33 cellular contexts compared by ENCODE assay signal in genomic region chr16:84535408-84535807, GRCh38. TPM values are rescaled to one million over a fixed set of nuclear protein-coding genes. Genes with fewer than 3 reads are reported as not detected.
DNase-seq lines count a peak whose midpoint lies in the region; FAIRE-seq and TF ChIP-seq lines count a peak whose summit lies in the region.
"Had no signal": no experiment of that assay in that cellular context is flagged by ENCODE, and none has a peak within 500 bp of the region (broad histone marks: within the 10 kb centered on the region; RNA-seq: fewer than 3 reads in every experiment).

No MANE protein-coding gene starts in this region.

- CTCF ChIA-PET in H1 (lab: Charles Lee; ENCODE audit: partially characterized antibody) (interaction anchor here (1.0 kb wide), 2 partner anchors 24 to 29 kb away, joined by 3 to 6 read pairs; no protein-coding TSS in a partner anchor), PC-9 (lab: Charles Lee) (no interaction called here)

- no peaks in the 10 kb centered on the region for H4K20me1 ChIP-seq in H1 (replicated peaks in 1 of 2; ENCODE audit: control insufficient read depth in 1 of 2, insufficient read depth in 2 of 2, low read length in 2 of 2)
- H4K20me1 ChIP-seq in PC-9 (ENCODE audit: insufficient read depth): no peaks in the 10 kb centered on the region

- H2AFZ ChIP-seq in H1 (ENCODE audit: low read length) (no peak overlapping the region), PC-9 (no peak overlapping the region)
- H2AFZ ChIP-seq: hepatocyte had no signal

- H3K18ac ChIP-seq in H1 (ENCODE audit: extremely low read depth, low read length): peak overlapping the region; percentile 96

- TF ChIP-seq EP300 in H1 (IDR thresholded peaks at IDR 0.05; ENCODE audit: borderline replicate concordance in 1 of 2, low read depth in 2 of 2, low read length in 2 of 2) (no peak), stomach (IDR thresholded peaks at IDR 0.05) (no peak)

- no peaks in the 10 kb centered on the region for H3K36me3 Mint-ChIP-seq in nephron (ENCODE audit: low read depth)

- TF ChIP-seq CTCF in H1 (IDR thresholded peaks at IDR 0.05; ENCODE audit: control extremely low read depth in 1 of 3, insufficient read depth in 1 of 3, low read depth in 1 of 3, low read length in 3 of 3) (no peak), nephron (IDR thresholded peaks at IDR 0.05; ENCODE audit: unreplicated experiment in 3 of 3) (no peak), spleen (IDR thresholded peaks at IDR 0.05 in 8 of 11, conservative IDR thresholded peaks at IDR 0.05 in 3 of 11) (no peak), stomach (IDR thresholded peaks at IDR 0.05) (no peak), PC-9 (conservative IDR thresholded peaks at IDR 0.05) (no peak)

- H3K9ac ChIP-seq in HUES48 (ENCODE audit: low read depth, low read length): no peak overlapping the region
- no peak overlapping the region for H3K9ac ChIP-seq in H1 (replicated peaks in 1 of 4; ENCODE audit: extremely low read depth in 1 of 4, low read depth in 3 of 4, low read length in 3 of 4)

- POLR2A ChIA-PET in H1 (lab: Charles Lee; ENCODE audit: partially characterized antibody) (interaction anchor here (1.1 to 1.4 kb wide), 3 partner anchors 11 to 19 kb away, joined by 3 to 5 read pairs (median 4); no protein-coding TSS in a partner anchor), PC-9 (lab: Charles Lee; ENCODE audit: unreplicated experiment) (no interaction called here)

- H3K27me3 ChIP-seq in HUES48 (ENCODE audit: control insufficient read depth, insufficient read depth, low read length) (no peaks in the 10 kb centered on the region), H1 (replicated peaks in 1 of 4; ENCODE audit: control insufficient read depth in 3 of 4, extremely low read depth in 1 of 4, insufficient read depth in 3 of 4, low read length in 3 of 4) (no peaks in the 10 kb centered on the region; a peak in 1 of 7 replicates), spleen (replicated peaks in 1 of 7) (no peaks in the 10 kb centered on the region), stomach (no peaks in the 10 kb centered on the region), PC-9 (ENCODE audit: insufficient read depth, low read depth) (peaks cover 4% of the 10 kb centered on the region; the same call in 1 of the 2 replicates)
- H3K27me3 ChIP-seq: adrenal gland, brain microvascular endothelial cell, dorsolateral prefrontal cortex, gastrocnemius medialis, hepatocyte, uterus had no signal

- no peak overlapping the region for H2AK5ac ChIP-seq in H1 (ENCODE audit: low read depth, low read length)

- H2BK5ac ChIP-seq in H1 (ENCODE audit: low read depth, low read length): peak overlapping the region; percentile 48; the same call in 1 of the 2 replicates

- H3K4me1 ChIP-seq in HUES48 (ENCODE audit: control insufficient read depth, insufficient read depth, low read length): peaks cover 32% of the 10 kb centered on the region
- peaks cover 13 to 30% (median 18%) of the 10 kb centered on the region in 4 experiments for H3K4me1 ChIP-seq in H1 (replicated peaks in 1 of 4; ENCODE audit: control insufficient read depth in 3 of 4, insufficient read depth in 4 of 4, low read length in 3 of 4)
- peaks cover 10 to 56% (median 32%) of the 10 kb centered on the region in 6 donors for H3K4me1 ChIP-seq in spleen
- H3K4me1 ChIP-seq in stomach: peaks cover 13 to 24% (median 21%) of the 10 kb centered on the region in 4 donors
- H3K4me1 ChIP-seq in PC-9 (replicated peaks; ENCODE audit: insufficient read depth): no peaks in the 10 kb centered on the region

- H3K14ac ChIP-seq in H1 (ENCODE audit: insufficient read length): no peak overlapping the region

- H3K36me3 ChIP-seq in HUES48 (ENCODE audit: control insufficient read depth, insufficient read depth, low read length) (no peaks in the 10 kb centered on the region), H1 (ENCODE audit: control insufficient read depth in 2 of 4, insufficient read depth in 4 of 4, low read length in 3 of 4) (no peaks in the 10 kb centered on the region), spleen (no peaks in the 10 kb centered on the region), stomach (no peaks in the 10 kb centered on the region), PC-9 (ENCODE audit: low read depth) (no peaks in the 10 kb centered on the region)
- H3K36me3 ChIP-seq: adrenal gland, brain microvascular endothelial cell, gastrocnemius medialis, thoracic aorta, uterus had no signal

- FAIRE-seq in H1 (lab: Jason Lieb, UNC): no peak
- FAIRE-seq: endothelial cell of umbilical vein, GM18507 had no signal

- H3K23ac ChIP-seq in H1 (ENCODE audit: insufficient read length): no peak overlapping the region

- DNase-seq in H1 (ENCODE audit: low read depth in 1 of 2, low spot score in 2 of 2) (no peak), spleen (peak; percentile 11), amniotic stem cell (lab: John Stamatoyannopoulos, UW) (no peak), stomach (no peak), PC-9 (no peak)
- DNase-seq: ACHN; activated CD4-positive, alpha-beta T cell treated with anti-CD3 and anti-CD28 coated beads, Interleukin-2, amount 50 U/mL, for 4 hours; activated naive CD4-positive, alpha-beta T cell; activated T-cell treated with anti-CD3 and anti-CD28 coated beads, Interleukin-2, amount 50 U/mL, for 48 hours; adrenal gland; brain microvascular endothelial cell; CD8-positive, alpha-beta T cell; DMS 273 treated with DMSO at 0.1 percent for 48 hours; dorsolateral prefrontal cortex; gastrocnemius medialis; GOT3; left colon; MM.1S; NCI-H2029 treated with DMSO at 0.1 percent for 48 hours; NCI-H226; NCI-H526 treated with DMSO at 0.1 percent for 48 hours; occipital lobe; SHP77; stimulated activated naive CD8-positive, alpha-beta T cell treated with anti-CD3 and anti-CD28 coated beads, Interleukin-15, Interleukin-2, amounts not matched to agents 100 U/mL and 50 U/mL, for 24 hours; T-helper 2 cell; uterus had no signal

- H3K27ac Mint-ChIP-seq in nephron: peak overlapping the region; percentile 78 to 92 (median 86)
- H3K27ac Mint-ChIP-seq: B cell; CD8-positive, alpha-beta T cell had no signal

- no peak overlapping the region for H4K8ac ChIP-seq in H1 (ENCODE audit: extremely low read depth, insufficient read depth, low read length)

- H3K9me3 ChIP-seq in HUES48 (ENCODE audit: control insufficient read depth, insufficient read depth, low read length) (peaks cover under 1% of the 10 kb centered on the region; the same call in 1 of the 2 replicates), H1 (ENCODE audit: insufficient read depth in 2 of 2, low read depth in 1 of 2, low read length in 1 of 2) (0 out of 4 replicates have a peak, but pooled peaks cover 0 to under 1% of the 10 kb centered on the region in 2 experiments), spleen (no peaks in the 10 kb centered on the region), stomach (no peaks in the 10 kb centered on the region), PC-9 (ENCODE audit: insufficient read depth, low read depth) (no peaks in the 10 kb centered on the region)
- H3K9me3 ChIP-seq: adrenal gland, gastrocnemius medialis, thoracic aorta, uterus had no signal

- peak overlapping the region; percentile 100 for H2BK20ac ChIP-seq in H1 (ENCODE audit: low read length)

- H3K9me3 Mint-ChIP-seq in nephron: no peaks in the 10 kb centered on the region

- H3F3A ChIP-seq in PC-9 (ENCODE audit: insufficient read depth, low read depth): no peaks in the 10 kb centered on the region

- no TSS peak for BruUV-seq in PC-9 (replicated peaks; lab: Mats Ljungman, UMichigan)

- no peak for TF ChIP-seq RAD21 in H1 (IDR thresholded peaks at IDR 0.05 in 1 of 2, conservative IDR thresholded peaks at IDR 0.05 in 1 of 2; ENCODE audit: low read depth in 2 of 2, low read length in 2 of 2)

- peak overlapping the region; percentile 46; the same call in 1 of the 2 replicates for H2BK15ac ChIP-seq in H1 (ENCODE audit: low read length)

- peaks cover 13% of the 10 kb centered on the region for H3K27me3 Mint-ChIP-seq in nephron (ENCODE audit: low read depth)

- 58% methylated on average over 6 of the region's 6 CpGs; no CpG with 5 or more reads in 1 of the 2 experiments for WGBS in H1 (ENCODE audit: extremely low coverage in 1 of 2, insufficient coverage in 1 of 2, insufficient read length in 1 of 2, insufficient replicate concordance in 2 of 2, low coverage in 1 of 2, low lambda C conversion rate in 2 of 2, missing lambda C conversion rate in 1 of 2), 2 experiments
- WGBS in spleen, 5 donors: 75 to 78% (median 76%) methylated on average over 6 of the region's 6 CpGs
- WGBS in stomach, 5 donors: 64 to 79% (median 73%) methylated on average over 6 of the region's 6 CpGs

- H3K79me1 ChIP-seq in H1 (ENCODE audit: low read depth, low read length): no peaks in the 10 kb centered on the region

- TF ChIP-seq POLR2A in H1 (IDR thresholded peaks at IDR 0.05; ENCODE audit: control extremely low read depth in 1 of 2, low read depth in 2 of 2, low read length in 2 of 2) (no peak), spleen (IDR thresholded peaks at IDR 0.05) (no peak), stomach (IDR thresholded peaks at IDR 0.05) (no peak)

- H3K4me3 ChIP-seq in HUES48 (ENCODE audit: low read depth, low read length) (no peak overlapping the region), H1 (ENCODE audit: extremely low read depth in 1 of 4, insufficient read depth in 2 of 4, low read depth in 3 of 4, low read length in 4 of 4) (no peak overlapping the region), spleen (no peak overlapping the region), stomach (no peak overlapping the region), PC-9 (no peak overlapping the region)
- H3K4me3 ChIP-seq: adrenal gland, dorsolateral prefrontal cortex, gastrocnemius medialis, hepatocyte, thoracic aorta, uterus had no signal

- H3K56ac ChIP-seq in H1 (replicated peaks; ENCODE audit: insufficient read length, low read depth, low read length): no peak overlapping the region

- no peaks in the 10 kb centered on the region for H3K9me2 ChIP-seq in PC-9 (ENCODE audit: insufficient read depth)

- H3K4me1 Mint-ChIP-seq in nephron: peaks cover 54% of the 10 kb centered on the region

- no peak overlapping the region for H4K5ac ChIP-seq in H1 (ENCODE audit: insufficient read length, low read depth, low read length)

- H3K4me2 ChIP-seq in H1 (ENCODE audit: insufficient read depth in 1 of 2, low read depth in 2 of 2, low read length in 2 of 2) (peak overlapping the region; percentile 17 to 20; a peak in 1 of 4 replicates), PC-9 (no peak overlapping the region)
- H3K4me2 ChIP-seq: hepatocyte had no signal

- H3K4me3 Mint-ChIP-seq in nephron: peak overlapping the region in 1 of 3 experiments; percentile 18
- H3K4me3 Mint-ChIP-seq: B cell; CD8-positive, alpha-beta T cell had no signal

- H2BK120ac ChIP-seq in H1 (replicated peaks; ENCODE audit: low read depth, low read length): no peak overlapping the region

- no peak overlapping the region for H4K91ac ChIP-seq in H1 (replicated peaks; ENCODE audit: insufficient read length, low read length)

- intact Hi-C loops in spleen (cut with DNase I; ENCODE audit: low total_unique reads) (no loop called here), stomach (cut with DNase I; ENCODE audit: low total_unique reads) (no loop called here), PC-9 (cut with micrococcal nuclease; ENCODE audit: unreplicated experiment) (no loop called here)

- H3K27ac ChIP-seq in HUES48 (ENCODE audit: low read depth, low read length) (peak overlapping the region; percentile 36), H1 (ENCODE audit: low read depth, low read length) (no peak overlapping the region), spleen (peak overlapping the region in 1 of 8 donors; percentile 85), stomach (no peak overlapping the region), PC-9 (no peak overlapping the region)
- H3K27ac ChIP-seq: adrenal gland, brain microvascular endothelial cell, dorsolateral prefrontal cortex, gastrocnemius medialis, hepatocyte, thoracic aorta, uterus had no signal

- no peak overlapping the region for H3K4ac ChIP-seq in H1 (replicated peaks; ENCODE audit: insufficient read length, low read depth, low read length)

- H2BK12ac ChIP-seq in H1 (ENCODE audit: low read depth, low read length): peak overlapping the region; percentile 96; the same call in 1 of the 2 replicates

- H3K23me2 ChIP-seq in H1 (ENCODE audit: low read depth, low read length): no peaks in the 10 kb centered on the region

- H3K79me2 ChIP-seq in H1 (ENCODE audit: control insufficient read depth in 1 of 2, insufficient read depth in 2 of 2, low read length in 2 of 2) (no peaks in the 10 kb centered on the region), PC-9 (ENCODE audit: low read depth) (no peaks in the 10 kb centered on the region)
- H3K79me2 ChIP-seq: hepatocyte had no signal

RNA-seq across cellular contexts. Expression of gene MEAK7, which starts 30.9 kb away (rescaled TPM):
- 19.0 and 19.6 TPM in 2 replicates for total RNA-seq in H1 (2021; fragmentation: NEBNext Ultra II Directional; extraction: Animal tissue kit (Norgen Biotek cat#: 25700))
- polyA plus RNA-seq in H1 (2011; rRNA removed) (9.6 and 13.6 TPM in 2 replicates), spleen (1 to 10 TPM; 1.5 to 2.7 (median 1.5) TPM), stomach (1 to 10 TPM; 3.9 to 7.0 (median 6.8) TPM)
- 14.1 TPM for polyA plus RNA-seq in H1 (2011; cell fraction: cytosol; rRNA removed)
- 14.5 TPM for polyA plus RNA-seq in H1 (2011; cell fraction: nucleus; rRNA removed)
- 12.3 to 15.0 TPM (median 12.8 TPM) in 4 replicates for polyA plus RNA-seq in H1 (2012, experiment 1 of 2)
- polyA plus RNA-seq in H1 (2012, experiment 2 of 2): 6.5 TPM
- 6.0 TPM for polyA plus RNA-seq in H1 (2013, experiment 1 of 2)
- polyA plus RNA-seq in H1 (2013, experiment 2 of 2): 5.3 TPM
- polyA minus RNA-seq in H1 (2011; rRNA and poly(A)+ RNA removed): 15.7 and 18.2 TPM in 2 replicates
- 18.6 TPM for polyA minus RNA-seq in H1 (2011; cell fraction: cytosol; rRNA and poly(A)+ RNA removed)
- 16.5 TPM for polyA minus RNA-seq in H1 (2011; cell fraction: nucleus; rRNA and poly(A)+ RNA removed)
- total RNA-seq in spleen (10 to 100 TPM in 5 of 7 donors, 1 to 10 TPM in 2; 9.4 to 14.9 (median 11.1) TPM), stomach (10 to 100 TPM in 2 of 5 donors, 1 to 10 TPM in 3; 5.8 to 21.1 (median 9.4) TPM), PC-9 (2021) (73.4 and 74.6 TPM in 2 replicates)
